Comparison of ENCODE assay signal across 9 cellular contexts in the genomic region with DNA sequence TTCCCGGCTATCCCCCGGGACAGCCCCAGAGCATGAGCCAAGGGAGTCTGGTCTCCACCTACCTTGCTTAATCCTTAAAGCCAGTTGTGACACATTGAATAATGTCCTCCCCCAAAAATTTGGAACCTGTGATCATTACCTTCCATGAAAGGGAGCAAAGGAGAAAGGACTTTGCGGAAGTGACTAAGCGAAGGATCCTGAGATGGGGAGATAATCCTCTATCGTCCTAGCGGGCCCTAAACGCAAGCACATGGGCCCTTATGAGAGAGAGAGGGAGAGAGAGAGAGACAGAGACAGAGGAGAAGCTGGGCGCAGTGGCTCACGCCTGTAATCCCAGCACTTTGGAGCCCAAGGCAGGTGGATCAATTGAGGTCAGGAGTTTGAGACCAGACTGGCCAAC. TPM values are rescaled to one million over a fixed set of nuclear protein-coding genes. Genes with fewer than 3 reads are reported as not detected.
"Had no signal": no experiment of that assay in that cellular context is flagged by ENCODE, and none has a peak within 500 bp of the region (broad histone marks: within the 10 kb centered on the region; RNA-seq: fewer than 3 reads in every experiment).

No MANE protein-coding gene starts in this region.

- FAIRE-seq: G401.6, GM12878, GM12891, GM12892, GM18507, GM19239 had no signal

- ATAC-seq: GM12878 had no signal

- H3K4me3 ChIP-seq: GM12878 had no signal

- DNase-seq: GDM1, GF-D8 had no signal

RNA-seq across cellular contexts. Expression of gene SPPL2C, which starts 9.5 kb away (rescaled TPM):
- total RNA-seq: G401, GM12878 had no signal
- polyA plus RNA-seq: GM12878 had no signal
